ENCODE assay signal across 8 cellular contexts in genomic region chr2:20524412-20525040, GRCh38.
DNase-seq lines count a peak whose midpoint lies in the region; ATAC-seq and TF ChIP-seq lines count a peak whose summit lies in the region.

No MANE protein-coding gene starts in this region.

- H3K27me3 Mint-ChIP-seq in type B pancreatic cell: peaks cover 3% of the 10 kb centered on the region

- H3K4me1 ChIP-seq in HAP-1: no peaks in the 10 kb centered on the region

- H3K36me3 ChIP-seq in HAP-1 (replicated peaks): no peaks in the 10 kb centered on the region

- no peaks in the 10 kb centered on the region for H3K36me3 Mint-ChIP-seq in type B pancreatic cell

- H3K27me3 ChIP-seq in HAP-1 (ENCODE audit: low read depth): no peaks in the 10 kb centered on the region

- ATAC-seq in GM21786 (IDR thresholded peaks at IDR 0.05; ENCODE audit: unreplicated experiment): peak; percentile 80

- in situ Hi-C loops in GM13976 (cut with MboI; ENCODE audit: low sequenced_read_pairs, unreplicated experiment) (no loop called here), HAP-1 (cut with MboI; ENCODE audit: low sequenced_read_pairs) (no loop called here)

- no peaks in the 10 kb centered on the region for H3K9me3 Mint-ChIP-seq in type B pancreatic cell

- peak overlapping the region; percentile 31 for H3K4me3 Mint-ChIP-seq in type B pancreatic cell

- H3K4me1 Mint-ChIP-seq in type B pancreatic cell (ENCODE audit: unreplicated experiment): peaks cover 31% of the 10 kb centered on the region

- no peaks in the 10 kb centered on the region for H3K9me3 ChIP-seq in HAP-1

- DNase-seq in GM13976 (ENCODE audit: low spot score): peak; percentile 63
- DNase-seq in MV-4-11 (lab: John Stamatoyannopoulos, UW): peak; percentile 75
- peak; percentile 12 to 29 for DNase-seq in hippocampal formation (lab: John Stamatoyannopoulos, UW)
- no peak for DNase-seq in type B pancreatic cell (ENCODE audit: extremely low spot score, unreplicated experiment)
- no peak for DNase-seq in HAP-1 (ENCODE audit: low spot score in 2 of 2)
- DNase-seq in SW 1271 (lab: John Stamatoyannopoulos, UW): no peak
- no peak for DNase-seq in SIG-M5 treated with dmso at 0.1 percent for 504 hours (lab: John Stamatoyannopoulos, UW; ENCODE audit: unreplicated experiment)

- no peak for TF ChIP-seq CTCF in GM13976 (IDR thresholded peaks at IDR 0.05; ENCODE audit: borderline replicate concordance, control extremely low read depth, extremely low read depth, insufficient read depth, missing control alignments)
- no peak for TF ChIP-seq CTCF in type B pancreatic cell (conservative IDR thresholded peaks at IDR 0.05)

- no peak overlapping the region for H3K27ac Mint-ChIP-seq in type B pancreatic cell

- H3K4me3 ChIP-seq in HAP-1: no peak overlapping the region

Comparison
In these comparisons a context has a peak if more than half of its experiments do, and no peak if none do; other contexts are left out.
1. DNase-seq: peak in GM13976 (single experiment), MV-4-11 (single experiment) and hippocampal formation (2 of 2); none in type B pancreatic cell (single experiment), HAP-1 (0 of 2), SW 1271 (0 of 2) and SIG-M5 treated with dmso at 0.1 percent for 504 hours (single experiment).